ENCODE assay signal across 17 cellular contexts in genomic region chr14:46717211-46717610, GRCh38.
DNase-seq lines count a peak whose midpoint lies in the region; ATAC-seq and TF ChIP-seq lines count a peak whose summit lies in the region.
"Had no signal": no experiment of that assay in that cellular context is flagged by ENCODE, and none has a peak within 500 bp of the region (broad histone marks: within the 10 kb centered on the region; RNA-seq: fewer than 3 reads in every experiment).

No MANE protein-coding gene starts in this region.

- peak overlapping the region; percentile 36 for H3K27ac Mint-ChIP-seq in nephron progenitor cell
- H3K27ac Mint-ChIP-seq: CD14-positive monocyte had no signal

- H3K27me3 ChIP-seq in RWPE2 (ENCODE audit: insufficient read depth, poor library complexity, severe bottlenecking) (peaks cover 17% of the 10 kb centered on the region), right cardiac atrium (ENCODE audit: control insufficient read depth, insufficient read depth) (no peaks in the 10 kb centered on the region), BE2C (no peaks in the 10 kb centered on the region)

- H3K4me3 Mint-ChIP-seq in nephron progenitor cell = no peak overlapping the region
- H3K4me3 Mint-ChIP-seq: CD14-positive monocyte had no signal

- H3K9me3 ChIP-seq in RWPE2 (ENCODE audit: severe bottlenecking) (no peaks in the 10 kb centered on the region), right cardiac atrium (ENCODE audit: control insufficient read depth, low read length) (no peaks in the 10 kb centered on the region), BE2C (no peaks in the 10 kb centered on the region)

- no peaks in the 10 kb centered on the region for H3K36me3 Mint-ChIP-seq in nephron progenitor cell (ENCODE audit: low read depth)
- H3K36me3 Mint-ChIP-seq: CD14-positive monocyte had no signal

- H3K4me1 ChIP-seq in RWPE2 (ENCODE audit: insufficient read depth, poor library complexity, severe bottlenecking) (no peaks in the 10 kb centered on the region), right cardiac atrium (ENCODE audit: control insufficient read depth, insufficient read depth, low read length) (no peaks in the 10 kb centered on the region), BE2C (no peaks in the 10 kb centered on the region)

- DNase-seq in H4 (ENCODE audit: low spot score) (peak; percentile 10), RWPE2 (ENCODE audit: low spot score) (no peak), choroid plexus epithelial cell (ENCODE audit: low read depth) (peak; percentile 3), nephron progenitor cell (no peak), right cardiac atrium (no peak), BE2C (no peak), NCI-H446 (lab: John Stamatoyannopoulos, UW) (no peak), amygdala (lab: John Stamatoyannopoulos, UW) (no peak)
- DNase-seq: Calu3, GM23248, KBM-7, NCI-H1436 treated with DMSO at 0.1 percent for 48 hours, NCI-H2029 treated with DMSO at 0.1 percent for 48 hours, NCI-H2171 treated with DMSO at 0.1 percent for 48 hours, NCI-H510A, NCI-H82 had no signal

- TF ChIP-seq CTCF in RWPE2 (IDR thresholded peaks at IDR 0.05; ENCODE audit: poor library complexity, severe bottlenecking) (no peak), choroid plexus epithelial cell (conservative IDR thresholded peaks at IDR 0.05; ENCODE audit: low read depth, low read length) (no peak), nephron progenitor cell (IDR thresholded peaks at IDR 0.05) (no peak), BE2C (IDR thresholded peaks at IDR 0.05; ENCODE audit: low read depth, low read length) (no peak)

- ATAC-seq in RWPE2 (ENCODE audit: low read depth) (peak; percentile 56; the same call in 2 of the 3 replicates), right cardiac atrium (no peak)

- no peaks in the 10 kb centered on the region for H3K9me3 Mint-ChIP-seq in nephron progenitor cell

- peaks cover 15% of the 10 kb centered on the region for H3K4me1 Mint-ChIP-seq in nephron progenitor cell
- H3K4me1 Mint-ChIP-seq: CD14-positive monocyte had no signal

- H3K4me3 ChIP-seq in RWPE2 (ENCODE audit: severe bottlenecking) (no peak overlapping the region), choroid plexus epithelial cell (ENCODE audit: low read depth, low read length) (no peak overlapping the region), right cardiac atrium (ENCODE audit: low read length) (no peak overlapping the region), BE2C (ENCODE audit: low read depth, low read length) (no peak overlapping the region)
- H3K4me3 ChIP-seq: GM23248 had no signal

- WGBS in right cardiac atrium = 86% methylated on average over 3 of the region's 3 CpGs

- no peaks in the 10 kb centered on the region for H3K27me3 Mint-ChIP-seq in nephron progenitor cell (ENCODE audit: low read depth, poor library complexity)

- no peak overlapping the region for H3K27ac ChIP-seq in RWPE2 (ENCODE audit: poor library complexity, severe bottlenecking)
- no peak overlapping the region for H3K27ac ChIP-seq in right cardiac atrium (ENCODE audit: low read length)
- H3K27ac ChIP-seq: GM23248 had no signal

- H3K36me3 ChIP-seq in RWPE2 (ENCODE audit: low read depth) (no peaks in the 10 kb centered on the region), BE2C (no peaks in the 10 kb centered on the region)

- intact Hi-C loops in right cardiac atrium (cut with DNase I) = no loop called here

Comparison
In these comparisons a context has a peak if more than half of its experiments do, and no peak if none do; other contexts are left out.
1. DNase-seq: peak in H4 (single experiment) and choroid plexus epithelial cell (single experiment); none in RWPE2 (single experiment), nephron progenitor cell (single experiment), right cardiac atrium (0 of 3), BE2C (single experiment), NCI-H446 (0 of 2) and amygdala (0 of 56).